ENCODE assay signal across 8 cellular contexts in genomic region chr16:30571444-30572322, GRCh38. TPM values are rescaled to one million over a fixed set of nuclear protein-coding genes. Genes with fewer than 3 reads are reported as not detected.
DNase-seq lines count a peak whose midpoint lies in the region; ATAC-seq and TF ChIP-seq lines count a peak whose summit lies in the region.

ZNF688 (minus strand) TSS chr16:30571714; CDS start chr16:30571629, 85 bp downstream.

- DNase-seq in NCI-H774 (lab: John Stamatoyannopoulos, UW) (peak; percentile 83), dorsolateral prefrontal cortex (peak; percentile 88 to 96 (median 94))
- peak; percentile 93 to 95 for DNase-seq in activated CD4-positive, alpha-beta T cell treated with anti-CD3 and anti-CD28 coated beads, Interleukin-2, amount 50 U/mL, for 4 hours
- peak; percentile 95 for DNase-seq in stimulated activated CD4-positive, alpha-beta T cell treated with anti-CD3 and anti-CD28 coated beads, Interleukin-4, amount 100 ng/mL, for 24 hours

- H3K27me3 ChIP-seq in BLaER1 treated with 17β-estradiol and CSF1 and Interleukin-3, amounts not matched to agents 10 nM and 100 nM = no peaks in the 10 kb centered on the region
- no peaks in the 10 kb centered on the region for H3K27me3 ChIP-seq in dorsolateral prefrontal cortex
- no peaks in the 10 kb centered on the region for H3K27me3 ChIP-seq in liver (ENCODE audit: control insufficient read depth in 4 of 4, insufficient read depth in 4 of 4, low read length in 3 of 4)

- H3K36me3 ChIP-seq in BLaER1 treated with 17β-estradiol and CSF1 and Interleukin-3, amounts not matched to agents 10 nM and 100 nM = peaks cover 0 to 16% (median 8%) of the 10 kb centered on the region in 11 experiments; a peak in 12 of 22 replicates
- H3K36me3 ChIP-seq in liver (ENCODE audit: control insufficient read depth in 4 of 4, insufficient read depth in 3 of 4, low read depth in 1 of 4, low read length in 3 of 4) = peaks cover 0 to 1% (median 0%) of the 10 kb centered on the region in 4 donors

- peak within 1 kb of the TSS; percentile 91 to 98 (median 97) for H3K9ac ChIP-seq in BLaER1 treated with 17β-estradiol and CSF1 and Interleukin-3, amounts not matched to agents 10 nM and 100 nM
- H3K9ac ChIP-seq in liver (ENCODE audit: low read depth in 1 of 2, low read length in 2 of 2) = peak within 1 kb of the TSS; percentile 77 to 82

- ATAC-seq in GM19351 (IDR thresholded peaks at IDR 0.05; ENCODE audit: unreplicated experiment) (peak; percentile 82), HG03521 (IDR thresholded peaks at IDR 0.05; ENCODE audit: unreplicated experiment) (peak; percentile 63)

- peak in 26 of 56 donors; percentile 9 to 60 (median 30) for TF ChIP-seq CTCF in dorsolateral prefrontal cortex (IDR thresholded peaks at IDR 0.05 in 54 of 56, conservative IDR thresholded peaks at IDR 0.05 in 2 of 56; ENCODE audit: low read depth in 1 of 56, partially characterized antibody in 56 of 56)
- TF ChIP-seq CTCF in liver (IDR thresholded peaks at IDR 0.05; ENCODE audit: low read depth, low read length, missing input control) = no peak

- peak within 1 kb of the TSS; percentile 69 to 88 (median 80) for H3K4me3 ChIP-seq in BLaER1 treated with 17β-estradiol and CSF1 and Interleukin-3, amounts not matched to agents 10 nM and 100 nM
- peak within 1 kb of the TSS; percentile 46 to 96 (median 83) for H3K4me3 ChIP-seq in dorsolateral prefrontal cortex
- H3K4me3 ChIP-seq in liver (ENCODE audit: low read depth in 1 of 3, low read length in 3 of 3) = peak within 1 kb of the TSS; percentile 70 to 81 (median 76)

- intact Hi-C loops in dorsolateral prefrontal cortex (cut with DNase I) = loop anchor here (1.0 to 10.0 kb wide), 6 partner anchors 13 to 193 kb away; partner anchors contain the start of genes ZNF785 (in 2 of the 2), CFAP119 (in 1 of the 2), FBRS (in 1 of the 2) and RNF40 (in 1 of the 2)

- peaks cover 66 to 89% (median 76%) of the 10 kb centered on the region in 10 experiments for H3K4me1 ChIP-seq in BLaER1 treated with 17β-estradiol and CSF1 and Interleukin-3, amounts not matched to agents 10 nM and 100 nM
- H3K4me1 ChIP-seq in liver (ENCODE audit: control insufficient read depth in 4 of 4, insufficient read depth in 4 of 4, low read length in 3 of 4) = peaks cover 3 to 20% (median 13%) of the 10 kb centered on the region in 4 donors

- no peaks in the 10 kb centered on the region for H3K9me3 ChIP-seq in BLaER1 treated with 17β-estradiol and CSF1 and Interleukin-3, amounts not matched to agents 10 nM and 100 nM (replicated peaks in 1 of 11)
- H3K9me3 ChIP-seq in liver (ENCODE audit: control insufficient read depth in 4 of 4, low read length in 3 of 4) = no peaks in the 10 kb centered on the region

- under 1% methylated on average over 67 of the region's 67 CpGs for WGBS in liver

- H4K20me1 ChIP-seq in BLaER1 treated with 17β-estradiol and CSF1 and Interleukin-3, amounts not matched to agents 10 nM and 100 nM = no peaks in the 10 kb centered on the region; a peak in 3 of 22 replicates

- H3K4me2 ChIP-seq in BLaER1 treated with 17β-estradiol and CSF1 and Interleukin-3, amounts not matched to agents 10 nM and 100 nM = peak within 1 kb of the TSS; percentile 93 to 100 (median 99)

- TF ChIP-seq RAD21 in liver (IDR thresholded peaks at IDR 0.05) = peak; percentile 42 to 53

- peak within 1 kb of the TSS; percentile 94 to 99 (median 96) for H3K27ac ChIP-seq in BLaER1 treated with 17β-estradiol and CSF1 and Interleukin-3, amounts not matched to agents 10 nM and 100 nM
- H3K27ac ChIP-seq in dorsolateral prefrontal cortex (peak within 1 kb of the TSS; percentile 79 to 100 (median 99)), liver (ENCODE audit: low read depth in 1 of 2, low read length in 2 of 2) (peak within 1 kb of the TSS; percentile 80 to 96)

TF ChIP-seq in liver, 16 proteins besides CTCF, POLR2A, EP300 and RAD21:
- peak; percentile 100 for TF ChIP-seq YY1 (IDR thresholded peaks at IDR 0.05)
- no peak for TF ChIP-seq HNF4G (IDR thresholded peaks at IDR 0.05)
- TF ChIP-seq HNF4A (conservative IDR thresholded peaks at IDR 0.05) = peak; percentile 12 to 42
- no peak for TF ChIP-seq MAX (IDR thresholded peaks at IDR 0.05)
- TF ChIP-seq NR2F2 (IDR thresholded peaks at IDR 0.05) = peak; percentile 70
- TF ChIP-seq ZBTB33 (IDR thresholded peaks at IDR 0.05) = no peak
- TF ChIP-seq SP1 (IDR thresholded peaks at IDR 0.05) = peak; percentile 76
- TF ChIP-seq TAF1 (conservative IDR thresholded peaks at IDR 0.05) = peak; percentile 42
- no peak for TF ChIP-seq EGR1 (IDR thresholded peaks at IDR 0.05; ENCODE audit: low read depth in 2 of 2)
- peak in 1 of 2 donors; percentile 47 for TF ChIP-seq GABPA (IDR thresholded peaks at IDR 0.05 in 1 of 2, conservative IDR thresholded peaks at IDR 0.05 in 1 of 2)
- TF ChIP-seq RXRA (IDR thresholded peaks at IDR 0.05) = peak; percentile 29 to 40
- peak; percentile 18 for TF ChIP-seq REST (IDR thresholded peaks at IDR 0.05)

RNA-seq across cellular contexts. Expression of gene ZNF688, which starts in this region (rescaled TPM):
- total RNA-seq in dorsolateral prefrontal cortex (10 to 100 TPM in 118 of 120 experiments, 1 to 10 TPM in 2; 9.8 to 27.9 (median 15.6) TPM), liver (1 to 10 TPM; 3.4 to 3.7 TPM)
- 1 to 10 TPM; 5.8 to 8.9 TPM for polyA plus RNA-seq in liver

Comparison
In these comparisons a context has a peak if more than half of its experiments do, and no peak if none do; other contexts are left out.
1. Peak in every context shown above with its lines: DNase-seq, ATAC-seq, H3K4me3 ChIP-seq and H3K27ac ChIP-seq.